Comparison of ENCODE assay signal across 15 cellular contexts in the genomic region with DNA sequence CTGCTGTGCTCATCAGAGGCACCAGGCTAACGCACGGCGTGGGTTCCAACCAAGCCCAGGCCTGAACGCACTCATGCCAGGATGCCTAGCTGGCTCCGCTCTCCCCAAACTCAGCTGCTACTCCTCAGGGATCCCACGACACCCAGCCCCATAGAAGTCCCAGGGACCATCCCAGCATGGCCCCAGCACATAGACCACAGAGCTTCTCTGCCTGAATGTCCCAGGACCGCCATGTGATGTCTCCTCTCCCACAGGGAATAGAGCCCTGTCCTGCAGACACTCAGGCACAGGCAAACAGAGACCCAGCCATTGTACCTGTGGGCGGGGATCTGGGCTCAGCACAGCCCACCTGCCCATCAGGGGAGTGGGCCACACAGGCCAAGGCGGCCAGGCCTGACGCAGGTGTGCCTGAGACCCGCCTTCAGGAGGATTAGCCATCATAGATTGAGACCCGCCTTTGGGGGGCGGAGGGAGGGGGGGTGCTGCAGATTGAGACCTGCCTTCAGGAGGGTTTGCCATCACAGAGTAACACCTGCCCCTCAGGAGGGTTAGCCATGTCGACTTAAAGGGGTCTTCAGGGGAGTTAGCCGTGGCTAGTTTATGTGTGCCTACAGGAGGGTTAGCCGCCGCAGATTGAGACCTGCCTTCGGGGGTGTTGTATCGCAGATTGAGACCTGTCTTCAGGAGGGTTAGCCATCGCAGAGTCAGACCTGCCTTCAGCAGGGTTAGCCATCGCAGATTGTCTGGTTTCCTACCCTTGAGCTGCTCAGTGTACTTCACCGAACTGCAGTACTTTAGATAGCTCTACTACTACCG. TPM values are rescaled to one million over a fixed set of nuclear protein-coding genes. Genes with fewer than 3 reads are reported as not detected.
DNase-seq lines count a peak whose midpoint lies in the region; ATAC-seq and TF ChIP-seq lines count a peak whose summit lies in the region.
"Had no signal": no experiment of that assay in that cellular context is flagged by ENCODE, and none has a peak within 500 bp of the region (broad histone marks: within the 10 kb centered on the region; RNA-seq: fewer than 3 reads in every experiment).

No MANE protein-coding gene starts in this region.

- ATAC-seq in central memory CD8-positive, alpha-beta T cell (replicated peaks; ENCODE audit: extremely low read depth, poor library complexity, severe bottlenecking) = no peak
- ATAC-seq in lower lobe of right lung (no peak), HG02852 (IDR thresholded peaks at IDR 0.05; ENCODE audit: unreplicated experiment) (no peak), GM21515 (IDR thresholded peaks at IDR 0.05; ENCODE audit: unreplicated experiment) (no peak)

- H3K27ac ChIP-seq in lower lobe of right lung (no peak overlapping the region), testis (no peak overlapping the region)
- H3K27ac ChIP-seq: parathyroid adenoma, SJSA1 had no signal

- H3K9me3 Mint-ChIP-seq in central memory CD8-positive, alpha-beta T cell = peaks cover 12% of the 10 kb centered on the region

- intact Hi-C loops in lower lobe of right lung (cut with DNase I) (no loop called here), testis (cut with DNase I; ENCODE audit: low total_unique reads) (no loop called here)

- no peak overlapping the region for H3K4me3 Mint-ChIP-seq in central memory CD8-positive, alpha-beta T cell

- TF ChIP-seq POLR2A in testis (IDR thresholded peaks at IDR 0.05) = no peak

- peaks cover 17% of the 10 kb centered on the region for H3K4me1 Mint-ChIP-seq in central memory CD8-positive, alpha-beta T cell

- no peaks in the 10 kb centered on the region for H3K27me3 Mint-ChIP-seq in central memory CD8-positive, alpha-beta T cell

- H3K9me3 ChIP-seq in lower lobe of right lung = peaks cover 7% of the 10 kb centered on the region
- no peaks in the 10 kb centered on the region for H3K9me3 ChIP-seq in testis
- H3K9me3 ChIP-seq: SJSA1 had no signal

- H3K4me3 ChIP-seq in lower lobe of right lung (no peak overlapping the region), testis (no peak overlapping the region)
- H3K4me3 ChIP-seq: MG63, SJSA1 had no signal

- no peaks in the 10 kb centered on the region for H3K36me3 ChIP-seq in lower lobe of right lung
- no peaks in the 10 kb centered on the region for H3K36me3 ChIP-seq in testis (ENCODE audit: low read depth, missing control alignments)
- H3K36me3 ChIP-seq: MG63, SJSA1 had no signal

- H3K27ac Mint-ChIP-seq in central memory CD8-positive, alpha-beta T cell (ENCODE audit: low read depth) = peak overlapping the region; percentile 68

- WGBS in testis, 2 donors = 70 to 76% methylated on average over 21 to 23 of the region's 23 CpGs

- TF ChIP-seq CTCF in lower lobe of right lung (IDR thresholded peaks at IDR 0.05) (no peak), testis (IDR thresholded peaks at IDR 0.05) (no peak)

- DNase-seq in activated gamma-delta T cell treated with Interleukin-2 at 50 U/mL for 16 hours = peak; percentile 2
- DNase-seq in activated gamma-delta T cell (lab: John Stamatoyannopoulos, UW) = no peak
- no peak for DNase-seq in central memory CD8-positive, alpha-beta T cell (ENCODE audit: low spot score in 2 of 2)
- DNase-seq in lower lobe of right lung = peak; percentile 21
- DNase-seq in testis = peak; percentile 35
- no peak for DNase-seq in stimulated activated CD4-positive, alpha-beta T cell treated with anti-CD3 and anti-CD28 coated beads, Interleukin-2, amount 100 ng/mL, for 24 hours
- DNase-seq: MG63; NCI-H1930; NCI-H524 treated with DMSO at 0.1 percent for 48 hours; stimulated activated naive CD4-positive, alpha-beta T cell treated with Interleukin-2 at 50 U/mL for 16 hours had no signal

- H3K27me3 ChIP-seq in lower lobe of right lung (ENCODE audit: low read depth) = no peaks in the 10 kb centered on the region
- H3K27me3 ChIP-seq in testis = no peaks in the 10 kb centered on the region
- H3K27me3 ChIP-seq: SJSA1 had no signal

- H3K36me3 Mint-ChIP-seq in central memory CD8-positive, alpha-beta T cell (ENCODE audit: insufficient read depth) = no peaks in the 10 kb centered on the region

- H3K4me1 ChIP-seq in lower lobe of right lung (no peaks in the 10 kb centered on the region), testis (no peaks in the 10 kb centered on the region)
- H3K4me1 ChIP-seq: parathyroid adenoma, SJSA1 had no signal

RNA-seq across cellular contexts. Expression of gene RASGEF1A, which starts 29.0 kb away (rescaled TPM):
- total RNA-seq in lower lobe of right lung (2.7 TPM), testis (10 to 100 TPM; 10.9 to 11.7 TPM)
- polyA plus RNA-seq in testis (ENCODE audit: insufficient read depth, low read depth, low replicate concordance) = 7.8 TPM
- total RNA-seq: A673, SJSA1 had no signal

Comparison
In these comparisons a context has a peak if more than half of its experiments do, and no peak if none do; other contexts are left out.
1. DNase-seq: peak in activated gamma-delta T cell treated with Interleukin-2 at 50 U/mL for 16 hours (single experiment), lower lobe of right lung (single experiment) and testis (single experiment); none in activated gamma-delta T cell (single experiment), central memory CD8-positive, alpha-beta T cell (0 of 2) and stimulated activated CD4-positive, alpha-beta T cell treated with anti-CD3 and anti-CD28 coated beads, Interleukin-2, amount 100 ng/mL, for 24 hours (0 of 2).